21 cellular contexts compared by ENCODE assay signal in genomic region chrX:115588180-115588579, GRCh38. TPM values are rescaled to one million over a fixed set of nuclear protein-coding genes. Genes with fewer than 3 reads are reported as not detected.
A peak's percentile ranks its signal among the peaks of the same experiment; 100 is the strongest.
DNase-seq lines count a peak whose midpoint lies in the region; ATAC-seq and TF ChIP-seq lines count a peak whose summit lies in the region.
"Had no signal": no experiment of that assay in that cellular context is flagged by ENCODE, and none has a peak within 500 bp of the region (broad histone marks: within the 10 kb centered on the region; RNA-seq: fewer than 3 reads in every experiment).

No MANE protein-coding gene starts in this region.

- H3K4me1 ChIP-seq in ascending aorta (peaks cover 0 to 4% of the 10 kb centered on the region in 2 donors), thyroid gland (peaks cover 13 to 22% of the 10 kb centered on the region in 2 donors)
- H3K4me1 ChIP-seq: BE2C had no signal

- intact Hi-C loops in ascending aorta (cut with DNase I), result no loop called here
- intact Hi-C loops in thyroid gland (cut with DNase I), result no loop called here

- DNase-seq in DMS53 (lab: John Stamatoyannopoulos, UW), result peak; percentile 4
- DNase-seq in DMS53 treated with DMSO at 0.1 percent for 48 hours (lab: John Stamatoyannopoulos, UW; ENCODE audit: unreplicated experiment), result no peak
- DNase-seq in ascending aorta (ENCODE audit: low spot score in 2 of 2), result no peak
- peak; percentile 34 for DNase-seq in fibroblast of the aortic adventitia (ENCODE audit: low read depth)
- no peak for DNase-seq in thyroid gland
- no peak for DNase-seq in activated T-cell treated with anti-CD3 and anti-CD28 coated beads, Interleukin-2, amount 50 U/mL, for 4 hours
- no peak for DNase-seq in NCI-H1048 (lab: John Stamatoyannopoulos, UW)
- no peak for DNase-seq in retina
- DNase-seq: BE2C; CD4-positive, CD25-positive, alpha-beta regulatory T cell; COR-L47; EL; GOT3; MM.1S; NCI-H1105 treated with DMSO at 0.1 percent for 48 hours; NCI-H1694 treated with DMSO at 0.1 percent for 48 hours; NCI-H510A; NCI-H774; PC-9 had no signal

- WGBS in thyroid gland, 2 donors, result 70 to 72% methylated on average over 4 of the region's 4 CpGs

- TF ChIP-seq POLR2A in thyroid gland (IDR thresholded peaks at IDR 0.05), result no peak

- H3K36me3 ChIP-seq in ascending aorta (no peaks in the 10 kb centered on the region), thyroid gland (no peaks in the 10 kb centered on the region)
- H3K36me3 ChIP-seq: BE2C had no signal

- H3K4me1 Mint-ChIP-seq in activated T-cell treated with anti-CD3 and anti-CD28 coated beads, Interleukin-2, amount 50 U/mL, for 4 hours (ENCODE audit: low read depth), result no peaks in the 10 kb centered on the region
- H3K4me1 Mint-ChIP-seq: CD4-positive, CD25-positive, alpha-beta regulatory T cell had no signal

- H3K4me3 Mint-ChIP-seq in activated T-cell treated with anti-CD3 and anti-CD28 coated beads, Interleukin-2, amount 50 U/mL, for 4 hours, result no peak overlapping the region
- H3K4me3 Mint-ChIP-seq: CD4-positive, CD25-positive, alpha-beta regulatory T cell had no signal

- TF ChIP-seq CTCF in ascending aorta (IDR thresholded peaks at IDR 0.05) (no peak), fibroblast of the aortic adventitia (IDR thresholded peaks at IDR 0.05; ENCODE audit: insufficient read depth, low read length) (no peak), thyroid gland (IDR thresholded peaks at IDR 0.05) (no peak)

- H3K9me3 ChIP-seq in ascending aorta (no peaks in the 10 kb centered on the region), thyroid gland (no peaks in the 10 kb centered on the region)
- H3K9me3 ChIP-seq: BE2C had no signal

- H3K9me3 Mint-ChIP-seq in activated T-cell treated with anti-CD3 and anti-CD28 coated beads, Interleukin-2, amount 50 U/mL, for 4 hours, result no peaks in the 10 kb centered on the region

- peak overlapping the region in 1 of 2 donors; percentile 17 for H3K4me3 ChIP-seq in ascending aorta
- H3K4me3 ChIP-seq in fibroblast of the aortic adventitia (ENCODE audit: low read depth, low read length), result no peak overlapping the region
- no peak overlapping the region for H3K4me3 ChIP-seq in thyroid gland (replicated peaks in 1 of 3)
- H3K4me3 ChIP-seq: PC-9 had no signal

- H3K27me3 ChIP-seq in ascending aorta, result no peaks in the 10 kb centered on the region
- H3K27me3 ChIP-seq in thyroid gland, result no peaks in the 10 kb centered on the region
- H3K27me3 ChIP-seq: BE2C had no signal

- H3K27ac ChIP-seq in ascending aorta (peak overlapping the region; percentile 74 to 81), thyroid gland (peak overlapping the region in 2 of 3 donors; percentile 3 to 57)
- H3K27ac ChIP-seq: 22Rv1, PC-9 had no signal

- H3K36me3 Mint-ChIP-seq in activated T-cell treated with anti-CD3 and anti-CD28 coated beads, Interleukin-2, amount 50 U/mL, for 4 hours (ENCODE audit: insufficient read depth), result no peaks in the 10 kb centered on the region
- H3K36me3 Mint-ChIP-seq: CD4-positive, CD25-positive, alpha-beta regulatory T cell had no signal

- no peaks in the 10 kb centered on the region for H3K27me3 Mint-ChIP-seq in activated T-cell treated with anti-CD3 and anti-CD28 coated beads, Interleukin-2, amount 50 U/mL, for 4 hours (ENCODE audit: low read depth)
- H3K27me3 Mint-ChIP-seq: CD4-positive, CD25-positive, alpha-beta regulatory T cell had no signal

- no peak for ATAC-seq in activated T-cell treated with anti-CD3 and anti-CD28 coated beads, Interleukin-2, amount 50 U/mL, for 4 hours
- ATAC-seq: HCT116 had no signal

RNA-seq across cellular contexts. Expression of gene PLS3, which starts 27.2 kb away (rescaled TPM):
- total RNA-seq in ascending aorta, result 155 TPM
- total RNA-seq in fibroblast of the aortic adventitia (ENCODE audit: low replicate concordance), result 309 and 659 TPM in 2 replicates
- 100 to 1,000 TPM; 238 to 366 (median 300) TPM for total RNA-seq in thyroid gland
- total RNA-seq in activated T-cell treated with anti-CD3 and anti-CD28 coated beads, Interleukin-2, amount 50 U/mL, for 4 hours, result 1 to 10 TPM in 1 of 3 donors, under 1 TPM in 2; 0.63 to 1.3 (median 0.92) TPM

Comparison
In these comparisons a context has a peak if more than half of its experiments do, and no peak if none do; other contexts are left out.
1. DNase-seq: peak in DMS53 (single experiment) and fibroblast of the aortic adventitia (single experiment); none in DMS53 treated with DMSO at 0.1 percent for 48 hours (single experiment), ascending aorta (0 of 2), thyroid gland (0 of 2), activated T-cell treated with anti-CD3 and anti-CD28 coated beads, Interleukin-2, amount 50 U/mL, for 4 hours (single experiment), NCI-H1048 (single experiment) and retina (single experiment).
2. RNA of gene PLS3, which starts 27.2 kb away (total RNA-seq): 238 to 366 TPM in thyroid gland, 309 to 659 TPM in fibroblast of the aortic adventitia and 155 TPM in ascending aorta (single experiment); 0.63 to 1.3 TPM in activated T-cell treated with anti-CD3 and anti-CD28 coated beads, Interleukin-2, amount 50 U/mL, for 4 hours; every median in the first group is over 10 times any median in the second.